In the genomic region with DNA sequence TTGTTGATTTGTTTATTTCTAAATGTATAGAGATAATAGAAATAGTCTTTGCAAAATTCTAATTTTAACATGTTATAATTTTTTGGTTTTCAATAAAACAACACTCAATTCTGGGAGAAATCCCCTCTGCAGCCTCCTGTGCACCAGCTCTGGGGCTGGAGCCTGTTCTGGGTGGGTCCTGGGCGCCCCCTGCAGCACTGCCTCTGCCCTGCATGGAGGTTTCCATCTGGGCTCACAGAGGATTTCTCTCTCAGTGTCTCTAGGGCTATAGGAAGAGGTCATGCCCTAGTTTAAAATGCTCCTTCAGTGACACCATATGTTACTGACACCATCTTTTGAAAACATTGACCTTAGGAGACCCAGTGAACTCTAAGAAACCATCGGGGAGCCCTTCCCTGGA, we compare ENCODE assay signal across 8 cellular contexts.
DNase-seq lines count a peak whose midpoint lies in the region; ATAC-seq, FAIRE-seq and TF ChIP-seq lines count a peak whose summit lies in the region.
"Not testable (repeated sequence)": the region's sequence is repeated elsewhere in the genome, so short reads cannot be mapped to it uniquely, and the experiment has no call there.

No MANE protein-coding gene starts in this region.

- in situ Hi-C loops in GM12878 (cut with MboI), result not testable (repeated sequence)

- H3K27me3 Mint-ChIP-seq in T-helper 2 cell treated with Interferon-gamma antibody and Interleukin-4, amounts not matched to agents 5 μg/mL and 100 μg/mL, for 36 hours (ENCODE audit: low read depth), result peaks cover 61% of the 10 kb centered on the region
- H3K27me3 Mint-ChIP-seq in activated CD8-positive, alpha-beta memory T cell treated with anti-CD3 and anti-CD28 coated beads, Interleukin-2, amount 10 ng/mL, durations not matched to agents 7 days and 5 days, result peaks cover 57% of the 10 kb centered on the region
- H3K27me3 Mint-ChIP-seq in naive B cell, result not testable (repeated sequence)

- SMC1A ChIA-PET in GM12878 (lab: Charles Lee; ENCODE audit: uncharacterized antibody, unreplicated experiment), result not testable (repeated sequence)

- H3K36me3 Mint-ChIP-seq in T-helper 2 cell treated with Interferon-gamma antibody and Interleukin-4, amounts not matched to agents 5 μg/mL and 100 μg/mL, for 36 hours (ENCODE audit: low read depth); activated CD8-positive, alpha-beta memory T cell treated with anti-CD3 and anti-CD28 coated beads, Interleukin-2, amount 10 ng/mL, durations not matched to agents 7 days and 5 days; naive B cell: not testable (repeated sequence)

- not testable (repeated sequence) for TF ChIP-seq EP300 in GM12878 (IDR thresholded peaks at IDR 0.05; ENCODE audit: borderline replicate concordance in 1 of 2, control insufficient read depth in 1 of 2, low read depth in 2 of 2, low read length in 2 of 2)

- not testable (repeated sequence) for H3F3A ChIP-seq in DOHH2 (ENCODE audit: control insufficient read depth, insufficient read depth); Loucy (ENCODE audit: low read depth)

- not testable (repeated sequence) for H3K4me1 ChIP-seq in A673 (ENCODE audit: insufficient read depth, low read length, poor library complexity, severe bottlenecking); GM12878 (ENCODE audit: control insufficient read depth, insufficient read depth, low read length)
- H3K4me1 ChIP-seq in DOHH2 (ENCODE audit: control insufficient read depth, low read length) (peaks cover 14% of the 10 kb centered on the region), Loucy (ENCODE audit: insufficient read depth, low read length, poor library complexity, severe bottlenecking) (peaks cover 40% of the 10 kb centered on the region)

- TF ChIP-seq POLR2A in GM12878 (IDR thresholded peaks at IDR 0.05; ENCODE audit: low read depth, low read length), result not testable (repeated sequence)

- H2AFZ ChIP-seq in Loucy (ENCODE audit: low read length); GM12878 (ENCODE audit: control insufficient read depth, low read depth, low read length): not testable (repeated sequence)

- RAD21 ChIA-PET in GM12878 (lab: Charles Lee; ENCODE audit: unreplicated experiment), result not testable (repeated sequence)

- POLR2A ChIA-PET in A673 (lab: Charles Lee; ENCODE audit: low non-redundant PET); GM12878 (lab: Charles Lee): not testable (repeated sequence)

- not testable (repeated sequence) for H3K9me3 ChIP-seq in A673 (ENCODE audit: low read depth, low read length, poor library complexity, severe bottlenecking); DOHH2 (ENCODE audit: control insufficient read depth, insufficient read depth, low read length); Loucy (ENCODE audit: insufficient read depth, low read depth, low read length); GM12878 (replicated peaks; ENCODE audit: control insufficient read depth, insufficient read depth, low read length)

- not testable (repeated sequence) for H3K36me3 ChIP-seq in A673 (ENCODE audit: insufficient read depth, low read length, poor library complexity, severe bottlenecking); DOHH2 (ENCODE audit: control insufficient read depth, low read length); Loucy (ENCODE audit: insufficient read depth, low read length); GM12878 (ENCODE audit: control insufficient read depth in 2 of 2, insufficient read depth in 2 of 2, low read length in 1 of 2)

- H3K4me3 ChIP-seq in A673 (ENCODE audit: low read depth, low read length, poor library complexity, severe bottlenecking); DOHH2 (ENCODE audit: low read length); Loucy (ENCODE audit: low read length, poor library complexity, severe bottlenecking); GM12878: not testable (repeated sequence)

- H3K9me2 ChIP-seq in DOHH2 (replicated peaks; ENCODE audit: control insufficient read depth, low read length); Loucy (replicated peaks; ENCODE audit: low read depth, low read length): not testable (repeated sequence)

- H3K4me2 ChIP-seq in DOHH2 (ENCODE audit: low read length); Loucy (ENCODE audit: low read depth, low read length, poor library complexity, severe bottlenecking); GM12878 (ENCODE audit: control insufficient read depth, insufficient read depth): not testable (repeated sequence)

- H3K79me2 ChIP-seq in DOHH2 (ENCODE audit: control insufficient read depth, low read length); Loucy (ENCODE audit: insufficient read depth, low read length); GM12878 (ENCODE audit: control insufficient read depth, insufficient read depth, low read length): not testable (repeated sequence)

- peak overlapping the region; percentile 38 for H3K4me3 Mint-ChIP-seq in T-helper 2 cell treated with Interferon-gamma antibody and Interleukin-4, amounts not matched to agents 5 μg/mL and 100 μg/mL, for 36 hours
- not testable (repeated sequence) for H3K4me3 Mint-ChIP-seq in activated CD8-positive, alpha-beta memory T cell treated with anti-CD3 and anti-CD28 coated beads, Interleukin-2, amount 10 ng/mL, durations not matched to agents 7 days and 5 days; naive B cell

- not testable (repeated sequence) for TF ChIP-seq RAD21 in GM12878 (IDR thresholded peaks at IDR 0.05; ENCODE audit: insufficient read depth, low read depth, low read length)

- H3K9ac ChIP-seq in Loucy (ENCODE audit: low read depth, low read length, poor library complexity, severe bottlenecking); GM12878 (ENCODE audit: control insufficient read depth, insufficient read depth, low read length): not testable (repeated sequence)

- CTCF ChIA-PET in A673 (lab: Charles Lee); activated CD8-positive, alpha-beta memory T cell treated with anti-CD3 and anti-CD28 coated beads, Interleukin-2, amount 10 ng/mL, durations not matched to agents 7 days and 5 days (lab: Charles Lee); GM12878 (lab: Yijun Ruan, JAX): not testable (repeated sequence)

- H3K27me3 ChIP-seq in A673 (replicated peaks; ENCODE audit: insufficient read depth, low read depth, low read length, poor library complexity), result peaks cover 59% of the 10 kb centered on the region
- not testable (repeated sequence) for H3K27me3 ChIP-seq in DOHH2 (ENCODE audit: control insufficient read depth, low read length); Loucy (ENCODE audit: insufficient read depth, low read length, poor library complexity, severe bottlenecking); GM12878 (replicated peaks in 1 of 2; ENCODE audit: control insufficient read depth in 2 of 2, insufficient read depth in 2 of 2, low read length in 1 of 2)

- H3K27ac ChIP-seq in A673 (ENCODE audit: low read depth, low read length, poor library complexity, severe bottlenecking); DOHH2 (ENCODE audit: low read depth, low read length); GM12878 (ENCODE audit: control insufficient read depth, insufficient read depth): not testable (repeated sequence)

- peak; percentile 63 for ATAC-seq in activated CD8-positive, alpha-beta memory T cell treated with anti-CD3 and anti-CD28 coated beads, Interleukin-2, amount 10 ng/mL, durations not matched to agents 7 days and 5 days
- peak; percentile 89 for ATAC-seq in GM12878
- ATAC-seq in naive B cell (ENCODE audit: low read depth in 2 of 2), result peak; percentile 45 to 62
- peak; percentile 53 for ATAC-seq in stimulated activated naive CD8-positive, alpha-beta T cell treated with anti-CD3 and anti-CD28 coated beads, Interleukin-15, Interleukin-2, amounts not matched to agents 100 U/mL and 50 U/mL, for 24 hours

- intact Hi-C loops in A673 (cut with micrococcal nuclease; ENCODE audit: unreplicated experiment), result not testable (repeated sequence)
- intact Hi-C loops in GM12878 (cut with micrococcal nuclease; ENCODE audit: unreplicated experiment), result loop anchor here (10.0 kb wide), 1 partner anchor 643 kb away; no protein-coding TSS in a partner anchor

- H3K9me3 Mint-ChIP-seq in T-helper 2 cell treated with Interferon-gamma antibody and Interleukin-4, amounts not matched to agents 5 μg/mL and 100 μg/mL, for 36 hours; activated CD8-positive, alpha-beta memory T cell treated with anti-CD3 and anti-CD28 coated beads, Interleukin-2, amount 10 ng/mL, durations not matched to agents 7 days and 5 days (ENCODE audit: low read depth); naive B cell: not testable (repeated sequence)

- not testable (repeated sequence) for H3K27ac Mint-ChIP-seq in T-helper 2 cell treated with Interferon-gamma antibody and Interleukin-4, amounts not matched to agents 5 μg/mL and 100 μg/mL, for 36 hours; activated CD8-positive, alpha-beta memory T cell treated with anti-CD3 and anti-CD28 coated beads, Interleukin-2, amount 10 ng/mL, durations not matched to agents 7 days and 5 days; naive B cell

- DNase-seq in A673 (ENCODE audit: low spot score); T-helper 2 cell treated with Interferon-gamma antibody and Interleukin-4, amounts not matched to agents 5 μg/mL and 100 μg/mL, for 36 hours (ENCODE audit: low spot score); activated CD8-positive, alpha-beta memory T cell treated with anti-CD3 and anti-CD28 coated beads, Interleukin-2, amount 10 ng/mL, durations not matched to agents 7 days and 5 days; GM12878 (ENCODE audit: low read depth, low spot score); naive B cell; stimulated activated naive CD8-positive, alpha-beta T cell treated with anti-CD3 and anti-CD28 coated beads, Interleukin-15, Interleukin-2, amounts not matched to agents 100 U/mL and 50 U/mL, for 24 hours: not testable (repeated sequence)

- 17% methylated on average over 2 of the region's 2 CpGs for WGBS in GM12878 (ENCODE audit: insufficient coverage, insufficient replicate concordance, low lambda C conversion rate, missing lambda C conversion rate)

- BruUV-seq in A673 (replicated peaks; lab: Mats Ljungman, UMichigan); GM12878 (replicated peaks; lab: Mats Ljungman, UMichigan): not testable (repeated sequence)

- H3K4me1 Mint-ChIP-seq in T-helper 2 cell treated with Interferon-gamma antibody and Interleukin-4, amounts not matched to agents 5 μg/mL and 100 μg/mL, for 36 hours (ENCODE audit: low read depth), result peaks cover 52% of the 10 kb centered on the region
- peaks cover 58% of the 10 kb centered on the region for H3K4me1 Mint-ChIP-seq in activated CD8-positive, alpha-beta memory T cell treated with anti-CD3 and anti-CD28 coated beads, Interleukin-2, amount 10 ng/mL, durations not matched to agents 7 days and 5 days
- not testable (repeated sequence) for H3K4me1 Mint-ChIP-seq in naive B cell

- TF ChIP-seq CTCF in A673 (conservative IDR thresholded peaks at IDR 0.05; ENCODE audit: low read depth, low read length) (peak; percentile 43), DOHH2 (IDR thresholded peaks at IDR 0.05; ENCODE audit: low read depth, low read length, poor library complexity, severe bottlenecking) (peak; percentile 53), Loucy (conservative IDR thresholded peaks at IDR 0.05; ENCODE audit: low read length) (peak; percentile 51), GM12878 (IDR thresholded peaks at IDR 0.05 in 2 of 3, conservative IDR thresholded peaks at IDR 0.05 in 1 of 3; ENCODE audit: control insufficient read depth in 2 of 3, extremely low read depth in 1 of 3, insufficient read depth in 1 of 3, low read depth in 3 of 3, low read length in 3 of 3) (0 out of 6 replicates have a peak, but pooled peaks of 1 of the 3 experiments have one; percentile 4)

- H4K20me1 ChIP-seq in DOHH2 (ENCODE audit: control insufficient read depth, insufficient read depth, low read depth, low read length); Loucy (ENCODE audit: insufficient read depth, low read length, poor library complexity, severe bottlenecking); GM12878 (ENCODE audit: control insufficient read depth, insufficient read depth): not testable (repeated sequence)

- FAIRE-seq in GM12878 (lab: Jason Lieb, UNC), result not testable (repeated sequence)
